ENCODE assay signal across 24 cellular contexts in genomic region chr2:105056245-105056644, GRCh38.
"Had no signal": no experiment of that assay in that cellular context is flagged by ENCODE, and none has a peak within 500 bp of the region (broad histone marks: within the 10 kb centered on the region; RNA-seq: fewer than 3 reads in every experiment).

No MANE protein-coding gene starts in this region.

- H3K4me3 ChIP-seq: SJSA1 had no signal

- H3K9me3 ChIP-seq: SJSA1 had no signal

- DNase-seq: activated CD4-positive, alpha-beta memory T cell treated with anti-CD3 and anti-CD28 coated beads for 36 hours; activated CD4-positive, alpha-beta T cell treated with anti-CD3 and anti-CD28 coated beads, Interleukin-2, amount 10 ng/mL, durations not matched to agents 7 days and 5 days; activated CD4-positive, CD25-positive, alpha-beta regulatory T cell; activated CD8-positive, alpha-beta memory T cell treated with anti-CD3 and anti-CD28 coated beads for 24 hours; activated effector memory CD4-positive, alpha-beta T cell treated with anti-CD3 and anti-CD28 coated beads, Interleukin-2, amount 50 U/mL, for 16 hours; activated naive CD4-positive, alpha-beta T cell treated with Interleukin-2 at 50 U/mL for 16 hours; activated naive CD8-positive, alpha-beta T cell treated with anti-CD3 and anti-CD28 coated beads, Interleukin-2, amount 10 ng/mL, durations not matched to agents 7 days and 5 days; activated T-cell treated with anti-CD3 and anti-CD28 coated beads, Interleukin-2, amount 50 U/mL, for 4 hours; aorta; NCI-H1092 treated with DMSO at 0.1 percent for 48 hours; NCI-H1417 treated with DMSO at 0.1 percent for 48 hours; NCI-H1694; NCI-H2029; NCI-H2107; NCI-H345; NCI-H510A; NCI-H82; Right ventricle myocardium superior; RPMI8226; SW 1271 had no signal

- H3K27me3 ChIP-seq: SJSA1 had no signal

- H3K27me3 Mint-ChIP-seq: activated CD4-positive, alpha-beta memory T cell treated with anti-CD3 and anti-CD28 coated beads for 36 hours; activated CD4-positive, alpha-beta T cell treated with anti-CD3 and anti-CD28 coated beads, Interleukin-2, amount 10 ng/mL, durations not matched to agents 7 days and 5 days; activated naive CD8-positive, alpha-beta T cell treated with anti-CD3 and anti-CD28 coated beads, Interleukin-2, amount 10 ng/mL, durations not matched to agents 7 days and 5 days; brain; central memory CD8-positive, alpha-beta T cell had no signal

- H3K4me1 Mint-ChIP-seq: activated CD4-positive, alpha-beta T cell treated with anti-CD3 and anti-CD28 coated beads, Interleukin-2, amount 10 ng/mL, durations not matched to agents 7 days and 5 days; activated naive CD8-positive, alpha-beta T cell treated with anti-CD3 and anti-CD28 coated beads, Interleukin-2, amount 10 ng/mL, durations not matched to agents 7 days and 5 days had no signal

- H3K27ac ChIP-seq: SJSA1 had no signal

- ATAC-seq: activated T-cell treated with anti-CD3 and anti-CD28 coated beads, Interleukin-2, amount 50 U/mL, for 4 hours; SK-N-SH treated with all-trans-retinoic acid at 6 μM for 48 hours had no signal

- H3K9me3 Mint-ChIP-seq: activated naive CD8-positive, alpha-beta T cell treated with anti-CD3 and anti-CD28 coated beads, Interleukin-2, amount 10 ng/mL, durations not matched to agents 7 days and 5 days; central memory CD8-positive, alpha-beta T cell had no signal

- H3K4me1 ChIP-seq: SJSA1 had no signal

- H3K4me3 Mint-ChIP-seq: activated CD4-positive, alpha-beta memory T cell treated with anti-CD3 and anti-CD28 coated beads for 36 hours; activated CD4-positive, alpha-beta T cell treated with anti-CD3 and anti-CD28 coated beads, Interleukin-2, amount 10 ng/mL, durations not matched to agents 7 days and 5 days; activated naive CD8-positive, alpha-beta T cell treated with anti-CD3 and anti-CD28 coated beads, Interleukin-2, amount 10 ng/mL, durations not matched to agents 7 days and 5 days; activated T-cell treated with anti-CD3 and anti-CD28 coated beads, Interleukin-2, amount 50 U/mL, for 4 hours; brain; central memory CD8-positive, alpha-beta T cell had no signal

- H3K27ac Mint-ChIP-seq: activated CD4-positive, alpha-beta memory T cell treated with anti-CD3 and anti-CD28 coated beads for 36 hours; activated CD4-positive, alpha-beta T cell treated with anti-CD3 and anti-CD28 coated beads, Interleukin-2, amount 10 ng/mL, durations not matched to agents 7 days and 5 days; activated naive CD8-positive, alpha-beta T cell treated with anti-CD3 and anti-CD28 coated beads, Interleukin-2, amount 10 ng/mL, durations not matched to agents 7 days and 5 days had no signal
